ENCODE assay signal across 8 cellular contexts in the genomic region with DNA sequence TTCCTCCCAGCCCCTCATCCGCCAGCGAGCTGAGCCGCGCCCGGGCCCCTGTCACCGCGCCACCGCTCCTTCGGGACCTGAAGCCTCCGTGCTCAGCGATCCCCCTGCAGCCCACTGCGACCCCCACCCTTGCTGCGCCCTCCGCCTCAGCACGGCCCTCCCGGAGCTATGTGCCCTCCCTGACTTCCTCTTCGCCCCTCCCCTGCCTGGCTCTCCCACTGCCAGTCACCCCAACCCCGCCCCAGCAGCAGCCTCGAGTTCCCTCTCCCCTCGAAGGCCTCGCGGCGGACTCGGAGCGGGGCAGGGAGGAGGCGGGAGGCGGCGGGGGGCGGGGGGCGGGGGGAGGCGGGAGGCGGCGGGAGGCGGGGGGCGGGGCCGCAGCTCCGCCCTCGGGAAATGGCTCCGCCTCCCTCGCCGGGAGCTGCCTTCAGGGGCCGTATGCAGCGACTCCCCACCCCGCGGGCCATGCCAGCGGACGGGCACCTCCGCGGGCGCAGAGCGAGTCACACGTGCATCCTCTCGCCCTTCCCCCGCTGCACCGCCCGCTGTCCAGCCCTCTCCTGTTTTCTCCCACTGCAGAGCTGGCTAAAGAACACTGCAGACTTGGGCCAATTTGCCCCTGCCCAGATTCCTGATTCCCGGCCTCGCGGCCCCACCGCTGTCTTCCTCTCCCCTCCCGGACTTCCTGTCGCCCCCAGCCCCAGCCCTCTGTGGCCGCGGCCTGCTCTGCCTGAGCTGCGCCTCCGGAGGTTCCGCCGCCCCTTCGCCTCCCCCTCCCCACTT. TPM values are rescaled to one million over a fixed set of nuclear protein-coding genes. Genes with fewer than 3 reads are reported as not detected.
DNase-seq lines count a peak whose midpoint lies in the region; ATAC-seq, FAIRE-seq and TF ChIP-seq lines count a peak whose summit lies in the region.

No MANE protein-coding gene starts in this region.

- CTCF ChIA-PET in Caco-2 (lab: Charles Lee) = interaction anchor here (0.8 to 2.9 kb wide), 8 partner anchors 9 to 278 kb away, joined by 3 to 15 read pairs (median 4); a partner anchor contains a TSS

- H3K36me3 ChIP-seq in Caco-2 (ENCODE audit: control insufficient read depth, insufficient read depth, low read length) = no peaks in the 10 kb centered on the region
- H3K36me3 ChIP-seq in Loucy (ENCODE audit: insufficient read depth, low read length) = no peaks in the 10 kb centered on the region
- no peaks in the 10 kb centered on the region for H3K36me3 ChIP-seq in neuronal stem cell (replicated peaks in 1 of 2; ENCODE audit: control insufficient read depth in 2 of 2, insufficient read depth in 2 of 2, low read length in 2 of 2)
- H3K36me3 ChIP-seq in stomach smooth muscle (ENCODE audit: control insufficient read depth in 2 of 2, insufficient read depth in 2 of 2, low read length in 2 of 2) = no peaks in the 10 kb centered on the region

- peak overlapping the region; percentile 82 for H3K4me3 Mint-ChIP-seq in Caco-2 (ENCODE audit: unreplicated experiment)

- H2BK120ac ChIP-seq in neuronal stem cell (ENCODE audit: low read depth, low read length) = no peak overlapping the region

- peaks cover 14% of the 10 kb centered on the region; the same call in 1 of the 2 replicates for H3F3A ChIP-seq in Loucy (ENCODE audit: low read depth)

- BruUV-seq in Caco-2 (replicated peaks; lab: Mats Ljungman, UMichigan) = no TSS peak

- POLR2A ChIA-PET in Caco-2 (lab: Charles Lee) = interaction anchor here (0.8 to 1.4 kb wide), 3 partner anchors 9 to 50 kb away, joined by 4 to 13 read pairs (median 9); a partner anchor contains a TSS

- no peak overlapping the region for H2AK5ac ChIP-seq in neuronal stem cell (ENCODE audit: low read depth, low read length)

- no peaks in the 10 kb centered on the region for H3K9me3 Mint-ChIP-seq in Caco-2 (ENCODE audit: unreplicated experiment)

- H3K4me2 ChIP-seq in Loucy (ENCODE audit: low read depth, low read length, poor library complexity, severe bottlenecking) (peak overlapping the region; percentile 67), neuronal stem cell (ENCODE audit: insufficient read depth, low read length, poor library complexity, severe bottlenecking) (peak overlapping the region; percentile 89)

- peaks cover 15% of the 10 kb centered on the region for H3K36me3 Mint-ChIP-seq in Caco-2 (ENCODE audit: insufficient read depth, unreplicated experiment)

- no peak for FAIRE-seq in frontal cortex (lab: Jason Lieb, UNC)

- H3K27ac Mint-ChIP-seq in Caco-2 (ENCODE audit: unreplicated experiment) = no peak overlapping the region

- H3K4me1 ChIP-seq in Caco-2 = peaks cover 21% of the 10 kb centered on the region
- H3K4me1 ChIP-seq in Loucy (ENCODE audit: insufficient read depth, low read length, poor library complexity, severe bottlenecking) = peaks cover 15% of the 10 kb centered on the region
- H3K4me1 ChIP-seq in neuronal stem cell (ENCODE audit: control insufficient read depth in 2 of 2, insufficient read depth in 1 of 2, low read depth in 1 of 2, low read length in 2 of 2) = peaks cover 0 to 3% of the 10 kb centered on the region in 2 donors
- H3K4me1 ChIP-seq in stomach smooth muscle (ENCODE audit: control insufficient read depth, insufficient read depth, low read length) = peaks cover 6% of the 10 kb centered on the region

- H3K27ac ChIP-seq in neuronal stem cell (replicated peaks; ENCODE audit: low read length) = no peak overlapping the region
- H3K27ac ChIP-seq in stomach smooth muscle (ENCODE audit: low read length) = peak overlapping the region; percentile 66

- H3K9ac ChIP-seq in Loucy (ENCODE audit: low read depth, low read length, poor library complexity, severe bottlenecking) = peak overlapping the region; percentile 54
- peak overlapping the region; percentile 86 for H3K9ac ChIP-seq in neuronal stem cell (ENCODE audit: low read depth, low read length, poor library complexity)
- H3K9ac ChIP-seq in stomach smooth muscle (ENCODE audit: low read length in 2 of 2) = peak overlapping the region; percentile 38 to 55

- H2BK12ac ChIP-seq in neuronal stem cell (ENCODE audit: low read length) = no peak overlapping the region

- H3K23ac ChIP-seq in neuronal stem cell (ENCODE audit: low read depth, low read length, poor library complexity) = no peak overlapping the region

- TF ChIP-seq CTCF in Caco-2 (IDR thresholded peaks at IDR 0.05; ENCODE audit: insufficient read depth in 1 of 2, low read depth in 1 of 2, low read length in 1 of 2, severe bottlenecking in 1 of 2, unreplicated experiment in 1 of 2) = no peak
- TF ChIP-seq CTCF in Loucy (conservative IDR thresholded peaks at IDR 0.05; ENCODE audit: low read length) = no peak

- peak overlapping the region; percentile 49 for H2BK15ac ChIP-seq in neuronal stem cell (ENCODE audit: low read length)

- no peak overlapping the region for H3K4ac ChIP-seq in neuronal stem cell (ENCODE audit: low read length)

- H2BK5ac ChIP-seq in neuronal stem cell (ENCODE audit: low read length) = peak overlapping the region; percentile 66

- peak overlapping the region; percentile 99 for H3K18ac ChIP-seq in neuronal stem cell (ENCODE audit: low read length)

- no peaks in the 10 kb centered on the region for H4K20me1 ChIP-seq in Loucy (ENCODE audit: insufficient read depth, low read length, poor library complexity, severe bottlenecking)

- peak overlapping the region; percentile 94 for H3K14ac ChIP-seq in neuronal stem cell (ENCODE audit: low read length)

- intact Hi-C loops in Caco-2 (cut with micrococcal nuclease; ENCODE audit: unreplicated experiment) = loop anchor here (2.0 kb wide), 2 partner anchors 29 to 129 kb away; a partner anchor contains a TSS

- H3K27me3 ChIP-seq in Caco-2 (replicated peaks; ENCODE audit: control insufficient read depth, insufficient read depth, low read length) (no peaks in the 10 kb centered on the region), Loucy (ENCODE audit: insufficient read depth, low read length, poor library complexity, severe bottlenecking) (no peaks in the 10 kb centered on the region), neuronal stem cell (ENCODE audit: control insufficient read depth in 3 of 3, insufficient read depth in 3 of 3, low read depth in 1 of 3, low read length in 3 of 3) (peaks cover 0 to 54% (median 12%) of the 10 kb centered on the region in 3 experiments), stomach smooth muscle (ENCODE audit: control insufficient read depth in 1 of 2, insufficient read depth in 2 of 2, low read length in 2 of 2) (no peaks in the 10 kb centered on the region)

- no CpG with 5 or more reads among the region's 69 CpGs for WGBS in neuronal stem cell (ENCODE audit: extremely low coverage in 2 of 2, insufficient read length in 2 of 2, insufficient replicate concordance in 1 of 2), 2 donors

- DNase-seq in Caco-2 (peak; percentile 88 to 89), SIG-M5 treated with dmso at 0.1 percent for 504 hours (lab: John Stamatoyannopoulos, UW; ENCODE audit: unreplicated experiment) (peak; percentile 96), frontal cortex (ENCODE audit: low spot score in 2 of 2) (peak; percentile 87 to 89), neuronal stem cell (ENCODE audit: low spot score) (peak; percentile 66)
- DNase-seq in activated gamma-delta T cell treated with anti-CD3 and anti-CD28 coated beads, Interleukin-2, amount 50 U/mL, for 16 hours (ENCODE audit: low read depth) = peak; percentile 73

- H3K4me1 Mint-ChIP-seq in Caco-2 (ENCODE audit: low read depth, unreplicated experiment) = peaks cover 1% of the 10 kb centered on the region

- H2AFZ ChIP-seq in Loucy (ENCODE audit: low read length) (peak overlapping the region; percentile 86), neuronal stem cell (ENCODE audit: low read length) (peak overlapping the region; percentile 99)

- no peak overlapping the region for H4K91ac ChIP-seq in neuronal stem cell (ENCODE audit: low read depth, low read length, poor library complexity)

- H3K79me2 ChIP-seq in Loucy (ENCODE audit: insufficient read depth, low read length) = no peaks in the 10 kb centered on the region

- no peaks in the 10 kb centered on the region for H3K9me2 ChIP-seq in Loucy (replicated peaks; ENCODE audit: low read depth, low read length)

- peak overlapping the region; percentile 67 for H3K4me3 ChIP-seq in Caco-2 (ENCODE audit: low read depth, low read length)
- H3K4me3 ChIP-seq in Loucy (ENCODE audit: low read length, poor library complexity, severe bottlenecking) = peak overlapping the region; percentile 71
- H3K4me3 ChIP-seq in neuronal stem cell (ENCODE audit: low read length in 2 of 2) = peak overlapping the region; percentile 71 to 88
- H3K4me3 ChIP-seq in stomach smooth muscle (ENCODE audit: low read length in 2 of 2) = peak overlapping the region; percentile 46 to 71

- ATAC-seq in GM21529 (IDR thresholded peaks at IDR 0.05; ENCODE audit: unreplicated experiment) = peak; percentile 76

- H3K79me1 ChIP-seq in neuronal stem cell (ENCODE audit: low read depth, low read length) = no peaks in the 10 kb centered on the region

- H3K9me3 ChIP-seq in Caco-2 (no peaks in the 10 kb centered on the region), Loucy (ENCODE audit: insufficient read depth, low read depth, low read length) (no peaks in the 10 kb centered on the region), neuronal stem cell (replicated peaks in 1 of 2; ENCODE audit: control insufficient read depth in 2 of 2, insufficient read depth in 1 of 2, low read depth in 1 of 2, low read length in 2 of 2) (peaks cover 0 to 4% of the 10 kb centered on the region in 2 donors), stomach smooth muscle (ENCODE audit: control insufficient read depth in 2 of 2, low read length in 2 of 2) (no peaks in the 10 kb centered on the region)

- H3K27me3 Mint-ChIP-seq in Caco-2 (ENCODE audit: insufficient read depth, unreplicated experiment) = no peaks in the 10 kb centered on the region

- no peak overlapping the region for H4K8ac ChIP-seq in neuronal stem cell (ENCODE audit: low read depth, low read length)

RNA-seq across cellular contexts. Expression of a gene that starts 29.1 kb away (rescaled TPM):
- total RNA-seq in Caco-2 (2022) = 119 and 125 TPM in 2 replicates
- 23.2 TPM for total RNA-seq in frontal cortex
- 26.7 TPM for polyA plus RNA-seq in neuronal stem cell (2013, experiment 1 of 2)
- polyA plus RNA-seq in neuronal stem cell (2013, experiment 2 of 2) = 26.2 TPM

RNA-seq across cellular contexts. Expression of a gene that starts 32.7 kb away (rescaled TPM):
- total RNA-seq in Caco-2 (2022) (6.9 and 8.5 TPM in 2 replicates), frontal cortex (22.0 TPM)
- 74.9 TPM for polyA plus RNA-seq in neuronal stem cell (2013, experiment 1 of 2)
- polyA plus RNA-seq in neuronal stem cell (2013, experiment 2 of 2) = 74.2 TPM
